13 cellular contexts compared by ENCODE assay signal in the genomic region with DNA sequence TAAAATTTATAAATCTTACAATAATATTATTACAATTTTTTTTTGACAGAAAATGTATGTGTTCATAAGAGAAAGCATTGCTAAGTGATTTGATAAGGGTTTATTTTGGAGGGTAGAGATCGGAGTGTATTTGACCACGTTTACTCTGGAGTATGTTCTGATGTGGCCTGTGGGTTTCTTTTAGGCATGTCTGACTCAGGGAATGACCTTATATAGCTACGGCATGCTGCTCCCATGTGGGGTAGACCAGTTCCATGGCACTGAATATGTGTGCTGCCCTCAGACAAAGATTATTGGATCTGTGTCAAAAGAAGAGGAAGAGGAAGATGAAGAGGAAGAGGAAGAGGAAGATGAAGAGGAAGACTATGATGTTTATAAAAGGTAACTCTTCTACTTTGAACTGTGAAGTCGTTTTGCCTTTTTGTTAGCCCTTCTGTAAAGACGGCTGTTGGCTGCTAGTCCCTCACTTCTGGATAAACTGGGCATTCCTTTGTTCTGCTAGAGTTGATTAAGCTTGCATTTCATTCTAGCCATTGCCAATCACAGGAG. TPM values are rescaled to one million over a fixed set of nuclear protein-coding genes. Genes with fewer than 3 reads are reported as not detected.
A peak's percentile ranks its signal among the peaks of the same experiment; 100 is the strongest.
DNase-seq lines count a peak whose midpoint lies in the region; ATAC-seq, FAIRE-seq and TF ChIP-seq lines count a peak whose summit lies in the region.
"Had no signal": no experiment of that assay in that cellular context is flagged by ENCODE, and none has a peak within 500 bp of the region (broad histone marks: within the 10 kb centered on the region; RNA-seq: fewer than 3 reads in every experiment).

No MANE protein-coding gene starts in this region.

- H2AFZ ChIP-seq in OCI-LY7 (ENCODE audit: low read length) (no peak overlapping the region), endothelial cell of umbilical vein (ENCODE audit: low read depth, low read length) (no peak overlapping the region), smooth muscle cell (ENCODE audit: low read depth) (no peak overlapping the region)

- TF ChIP-seq CTCF in OCI-LY7 (conservative IDR thresholded peaks at IDR 0.05; ENCODE audit: low read length) (no peak), endothelial cell of umbilical vein (IDR thresholded peaks at IDR 0.05; ENCODE audit: extremely low read depth in 1 of 2, insufficient read depth in 1 of 2, low read depth in 1 of 2, low read length in 2 of 2) (no peak), smooth muscle cell (IDR thresholded peaks at IDR 0.05; ENCODE audit: borderline replicate concordance, insufficient read depth, poor library complexity, severe bottlenecking) (no peak)

- no peaks in the 10 kb centered on the region; the same call in 1 of the 2 replicates for H3K9me3 ChIP-seq in OCI-LY7 (ENCODE audit: low read length)
- no peaks in the 10 kb centered on the region for H3K9me3 ChIP-seq in endothelial cell of umbilical vein (replicated peaks; ENCODE audit: control insufficient read depth, insufficient read depth, low read length)
- H3K9me3 ChIP-seq in smooth muscle cell (replicated peaks; ENCODE audit: low read depth) = no peaks in the 10 kb centered on the region
- H3K9me3 ChIP-seq: SJSA1 had no signal

- H3K9ac ChIP-seq in endothelial cell of umbilical vein (replicated peaks; ENCODE audit: extremely low read depth, insufficient read depth, low read length) (peak overlapping the region; percentile 45), smooth muscle cell (ENCODE audit: low read depth) (no peak overlapping the region)

- dilution Hi-C loops in endothelial cell of umbilical vein (cut with MboI; ENCODE audit: extremely low pct_ligation_motif_present, low sequenced_read_pairs) = no loop called here

- no TSS peak for BruUV-seq in OCI-LY7 (replicated peaks; lab: Mats Ljungman, UMichigan)
- BruUV-seq in endothelial cell of umbilical vein (replicated peaks; lab: Mats Ljungman, UMichigan) = TSS peak; percentile 31

- H3K79me2 ChIP-seq in OCI-LY7 (ENCODE audit: insufficient read depth, low read depth, low read length) (peaks cover 42% of the 10 kb centered on the region), endothelial cell of umbilical vein (ENCODE audit: control insufficient read depth, insufficient read depth, low read length) (peaks cover 64% of the 10 kb centered on the region), smooth muscle cell (ENCODE audit: low read depth) (no peaks in the 10 kb centered on the region)

- peaks cover 46% of the 10 kb centered on the region for H3K4me1 Mint-ChIP-seq in activated CD4-positive, alpha-beta T cell treated with anti-CD3 and anti-CD28 coated beads for 36 hours

- no peaks in the 10 kb centered on the region for H3K9me1 ChIP-seq in endothelial cell of umbilical vein (replicated peaks; ENCODE audit: control insufficient read depth, extremely low read depth, insufficient read depth, low read length)

- intact Hi-C loops in activated CD4-positive, alpha-beta T cell treated with anti-CD3 and anti-CD28 coated beads for 36 hours (cut with DNase I, micrococcal nuclease) = loop anchor here in 1 of 2 experiments (2.0 to 5.0 kb wide), 2 partner anchors 53 to 119 kb away; a partner anchor contains a TSS
- intact Hi-C loops in OCI-LY7 (cut with micrococcal nuclease; ENCODE audit: unreplicated experiment) = loop anchor here (2.0 kb wide), 1 partner anchor 199 kb away; no protein-coding TSS in a partner anchor
- intact Hi-C loops in endothelial cell of umbilical vein (cut with micrococcal nuclease) = no loop called here

- H3K9me3 Mint-ChIP-seq in activated CD4-positive, alpha-beta T cell treated with anti-CD3 and anti-CD28 coated beads for 36 hours (ENCODE audit: low read depth) = no peaks in the 10 kb centered on the region

- H4K20me1 ChIP-seq in OCI-LY7 (ENCODE audit: insufficient read depth, low read length) (no peaks in the 10 kb centered on the region), endothelial cell of umbilical vein (replicated peaks; ENCODE audit: control insufficient read depth, extremely low read depth, insufficient read depth, low read length) (no peaks in the 10 kb centered on the region), smooth muscle cell (ENCODE audit: low read depth) (peaks cover 65% of the 10 kb centered on the region)

- H3F3A ChIP-seq in smooth muscle cell (ENCODE audit: low read depth) = no peaks in the 10 kb centered on the region

- H3K4me1 ChIP-seq in OCI-LY7 (ENCODE audit: insufficient read depth, low read length, poor library complexity, severe bottlenecking) (peaks cover 62% of the 10 kb centered on the region), endothelial cell of umbilical vein (ENCODE audit: control insufficient read depth, extremely low read depth, insufficient read depth, low read length) (peaks cover 66% of the 10 kb centered on the region), smooth muscle cell (ENCODE audit: low read depth) (peaks cover 6% of the 10 kb centered on the region)
- H3K4me1 ChIP-seq: foreskin keratinocyte had no signal

- H3K36me3 ChIP-seq in OCI-LY7 (ENCODE audit: insufficient read depth, low read length) (peaks cover 83% of the 10 kb centered on the region), endothelial cell of umbilical vein (ENCODE audit: control insufficient read depth in 2 of 2, extremely low read depth in 1 of 2, insufficient read depth in 2 of 2, low read length in 2 of 2) (peaks cover 8 to 14% of the 10 kb centered on the region in 2 experiments), smooth muscle cell (ENCODE audit: low read depth) (no peaks in the 10 kb centered on the region)

- POLR2A ChIA-PET in activated CD4-positive, alpha-beta T cell treated with anti-CD3 and anti-CD28 coated beads for 36 hours (lab: Charles Lee) = interaction anchor here (1.3 kb wide), 1 partner anchor 118 kb away, joined by 3 read pairs; no protein-coding TSS in a partner anchor
- POLR2A ChIA-PET in OCI-LY7 (lab: Charles Lee) (interaction anchor here (0.5 to 6.0 kb wide), 15 partner anchors 10 to 1222 kb away, joined by 3 to 43 read pairs (median 3); a partner anchor contains a TSS), endothelial cell of umbilical vein (lab: Charles Lee) (interaction anchor here (0.7 to 3.3 kb wide), 5 partner anchors 27 to 166 kb away, joined by 3 to 11 read pairs (median 3); a partner anchor contains a TSS)

- CTCF ChIA-PET in activated CD4-positive, alpha-beta T cell treated with anti-CD3 and anti-CD28 coated beads for 36 hours (lab: Charles Lee) = interaction anchor here (1.3 to 6.6 kb wide), 3 partner anchors 10 to 129 kb away, joined by 4 to 46 read pairs (median 4); no protein-coding TSS in a partner anchor
- CTCF ChIA-PET in OCI-LY7 (lab: Charles Lee; ENCODE audit: unreplicated experiment) = interaction anchor here (1.1 to 2.0 kb wide), 2 partner anchors 10 to 25 kb away, joined by 3 to 5 read pairs; no protein-coding TSS in a partner anchor
- CTCF ChIA-PET in endothelial cell of umbilical vein (lab: Charles Lee) = interaction anchor here (0.6 to 2.4 kb wide), 12 partner anchors 10 to 198 kb away, joined by 3 to 34 read pairs (median 4); a partner anchor contains a TSS

- no peaks in the 10 kb centered on the region for H3K9me2 ChIP-seq in OCI-LY7 (ENCODE audit: insufficient read depth, low read length)

- peak; percentile 48 for DNase-seq in activated CD4-positive, alpha-beta T cell treated with anti-CD3 and anti-CD28 coated beads for 36 hours
- DNase-seq in activated CD4-positive, alpha-beta T cell treated with anti-CD3 and anti-CD28 coated beads for 1 hour = no peak
- DNase-seq in OCI-LY7 (ENCODE audit: low spot score) (no peak), endothelial cell of umbilical vein (ENCODE audit: low read depth, low spot score) (peak; percentile 48), smooth muscle cell (lab: John Stamatoyannopoulos, UW; ENCODE audit: unreplicated experiment) (no peak), DMS 273 (lab: John Stamatoyannopoulos, UW; ENCODE audit: unreplicated experiment) (no peak)
- DNase-seq in activated effector memory CD4-positive, alpha-beta T cell treated with Interleukin-2 at 50 U/mL for 16 hours = no peak
- DNase-seq: activated T-cell treated with anti-CD3 and anti-CD28 coated beads, Interleukin-2, amount 50 U/mL, for 1 hour; foreskin keratinocyte; NCI-H2029 treated with DMSO at 0.1 percent for 48 hours had no signal

- H3K27ac ChIP-seq in OCI-LY7 (ENCODE audit: low read depth, low read length, poor library complexity, severe bottlenecking) (peak overlapping the region; percentile 51), endothelial cell of umbilical vein (ENCODE audit: insufficient read depth, low read depth, low read length) (peak overlapping the region; percentile 84), smooth muscle cell (ENCODE audit: low read depth) (peak overlapping the region; percentile 27)
- H3K27ac ChIP-seq: foreskin keratinocyte, SJSA1 had no signal

- ATAC-seq in activated CD4-positive, alpha-beta T cell treated with anti-CD3 and anti-CD28 coated beads for 36 hours = peak; percentile 76
- ATAC-seq in GM18858 (IDR thresholded peaks at IDR 0.05; ENCODE audit: unreplicated experiment) = no peak
- ATAC-seq: foreskin keratinocyte had no signal

- peak overlapping the region; percentile 82 for H3K4me2 ChIP-seq in OCI-LY7 (ENCODE audit: low read length)
- H3K4me2 ChIP-seq in endothelial cell of umbilical vein (ENCODE audit: insufficient read depth, low read length) = peak overlapping the region; percentile 68
- peak overlapping the region; percentile 37 for H3K4me2 ChIP-seq in smooth muscle cell

- WGBS in smooth muscle cell (ENCODE audit: low lambda C conversion rate) = 46% methylated on average over 5 of the region's 5 CpGs

- H3K4me3 ChIP-seq in OCI-LY7 (ENCODE audit: low read depth, low read length, poor library complexity, severe bottlenecking) (peak overlapping the region; percentile 1), endothelial cell of umbilical vein (replicated peaks in 1 of 3; ENCODE audit: insufficient read depth in 1 of 3, low read depth in 1 of 3, low read length in 3 of 3) (peak overlapping the region in 1 of 3 experiments; percentile 6), smooth muscle cell (no peak overlapping the region)
- H3K4me3 ChIP-seq: SJSA1 had no signal

- TF ChIP-seq POLR2A in endothelial cell of umbilical vein (IDR thresholded peaks at IDR 0.05; ENCODE audit: low read depth, low read length) = no peak

- H3K27me3 ChIP-seq in endothelial cell of umbilical vein (ENCODE audit: control insufficient read depth in 2 of 2, insufficient read depth in 2 of 2, low read length in 2 of 2) (no peaks in the 10 kb centered on the region), smooth muscle cell (ENCODE audit: low read depth) (no peaks in the 10 kb centered on the region)
- H3K27me3 ChIP-seq: foreskin keratinocyte, SJSA1 had no signal

- peaks cover 4% of the 10 kb centered on the region for H3K27me3 Mint-ChIP-seq in activated CD4-positive, alpha-beta T cell treated with anti-CD3 and anti-CD28 coated beads for 36 hours

- H3K27ac Mint-ChIP-seq in activated CD4-positive, alpha-beta T cell treated with anti-CD3 and anti-CD28 coated beads for 36 hours = no peak overlapping the region

- peaks cover 34% of the 10 kb centered on the region for H3K36me3 Mint-ChIP-seq in activated CD4-positive, alpha-beta T cell treated with anti-CD3 and anti-CD28 coated beads for 36 hours (ENCODE audit: low read depth)

- no peak for FAIRE-seq in endothelial cell of umbilical vein (lab: Jason Lieb, UNC)
- FAIRE-seq: A204.1 had no signal

- H3K4me3 Mint-ChIP-seq in activated CD4-positive, alpha-beta T cell treated with anti-CD3 and anti-CD28 coated beads for 36 hours = no peak overlapping the region

RNA-seq across cellular contexts. Expression of a gene that starts 38.1 kb away (rescaled TPM):
- total RNA-seq in activated CD4-positive, alpha-beta T cell treated with anti-CD3 and anti-CD28 coated beads for 36 hours = not detected
- 110 and 135 TPM in 2 replicates for total RNA-seq in OCI-LY7 (2014; rRNA removed; shearing (Covaris generic))
- 98.0 and 109 TPM in 2 replicates for total RNA-seq in OCI-LY7 (2022)
- total RNA-seq in endothelial cell of umbilical vein = not detected in 2 replicates
- polyA plus RNA-seq in endothelial cell of umbilical vein = 0.08 TPM in 2 replicates
- polyA plus RNA-seq in endothelial cell of umbilical vein (2011; cell fraction: cytosol; rRNA removed) = 0.03 and 0.07 TPM in 2 replicates
- polyA plus RNA-seq in endothelial cell of umbilical vein (2011; cell fraction: nucleus; rRNA removed) = not detected in 2 replicates
- polyA plus RNA-seq in endothelial cell of umbilical vein (2012) = not detected in 2 replicates
- polyA minus RNA-seq in endothelial cell of umbilical vein = not detected in 2 replicates
- 1.4 TPM for polyA minus RNA-seq in endothelial cell of umbilical vein (2011; cell fraction: cytosol; rRNA and poly(A)+ RNA removed)
- not detected in 2 replicates for polyA minus RNA-seq in endothelial cell of umbilical vein (2011; cell fraction: nucleus; rRNA and poly(A)+ RNA removed)
- 7.7 and 9.4 TPM in 2 replicates for total RNA-seq in smooth muscle cell
- polyA plus RNA-seq in smooth muscle cell = 2.4 and 16.2 TPM in 2 replicates
- total RNA-seq: SJSA1 had no signal

RNA-seq across cellular contexts. Expression of a gene that starts 51.8 kb away (rescaled TPM):
- total RNA-seq in activated CD4-positive, alpha-beta T cell treated with anti-CD3 and anti-CD28 coated beads for 36 hours = 10 to 100 TPM; 34.6 to 40.2 TPM
- total RNA-seq in OCI-LY7 (2014; rRNA removed; shearing (Covaris generic)) = 144 and 147 TPM in 2 replicates
- total RNA-seq in OCI-LY7 (2022) (279 and 284 TPM in 2 replicates), endothelial cell of umbilical vein (503 and 543 TPM in 2 replicates), smooth muscle cell (146 and 161 TPM in 2 replicates)
- polyA plus RNA-seq in endothelial cell of umbilical vein (433 and 493 TPM in 2 replicates), smooth muscle cell (121 and 176 TPM in 2 replicates)
- 441 and 461 TPM in 2 replicates for polyA plus RNA-seq in endothelial cell of umbilical vein (2011; cell fraction: cytosol; rRNA removed)
- 379 and 479 TPM in 2 replicates for polyA plus RNA-seq in endothelial cell of umbilical vein (2011; cell fraction: nucleus; rRNA removed)
- polyA plus RNA-seq in endothelial cell of umbilical vein (2012) = 1,126 and 1,231 TPM in 2 replicates
- 350 and 416 TPM in 2 replicates for polyA minus RNA-seq in endothelial cell of umbilical vein
- 23.5 TPM for polyA minus RNA-seq in endothelial cell of umbilical vein (2011; cell fraction: cytosol; rRNA and poly(A)+ RNA removed)
- polyA minus RNA-seq in endothelial cell of umbilical vein (2011; cell fraction: nucleus; rRNA and poly(A)+ RNA removed) = 122 and 144 TPM in 2 replicates

Comparison
In these comparisons a context has a peak if more than half of its experiments do, and no peak if none do; other contexts are left out.
1. DNase-seq: peak in activated CD4-positive, alpha-beta T cell treated with anti-CD3 and anti-CD28 coated beads for 36 hours (single experiment) and endothelial cell of umbilical vein (single experiment); none in activated CD4-positive, alpha-beta T cell treated with anti-CD3 and anti-CD28 coated beads for 1 hour (single experiment), OCI-LY7 (single experiment), smooth muscle cell (single experiment), activated effector memory CD4-positive, alpha-beta T cell treated with Interleukin-2 at 50 U/mL for 16 hours (single experiment) and DMS 273 (single experiment).
2. H3K27ac ChIP-seq: peak in every context shown above with its lines; median percentile 84 in endothelial cell of umbilical vein; 51 in OCI-LY7; 27 in smooth muscle cell.
3. Peak in every context shown above with its lines, with median percentiles within 50 percentile points of each other: H3K4me2 ChIP-seq.